In genomic region chr17:17960500-17961050, GRCh38 we compare ENCODE assay signal across 1 cellular context.
TF ChIP-seq lines count a peak whose summit lies in the region.

No MANE protein-coding gene starts in this region.

TF ChIP-seq in HepG2, 621 proteins besides CTCF, POLR2A, EP300 and RAD21:
- no peak for TF ChIP-seq ZNF280B (CRISPR knock-in tag; IDR thresholded peaks at IDR 0.05; ENCODE audit: borderline replicate concordance)
- no peak for TF ChIP-seq ZBTB8A (CRISPR knock-in tag; IDR thresholded peaks at IDR 0.05; ENCODE audit: borderline replicate concordance, low read depth)
